In the genomic region with DNA sequence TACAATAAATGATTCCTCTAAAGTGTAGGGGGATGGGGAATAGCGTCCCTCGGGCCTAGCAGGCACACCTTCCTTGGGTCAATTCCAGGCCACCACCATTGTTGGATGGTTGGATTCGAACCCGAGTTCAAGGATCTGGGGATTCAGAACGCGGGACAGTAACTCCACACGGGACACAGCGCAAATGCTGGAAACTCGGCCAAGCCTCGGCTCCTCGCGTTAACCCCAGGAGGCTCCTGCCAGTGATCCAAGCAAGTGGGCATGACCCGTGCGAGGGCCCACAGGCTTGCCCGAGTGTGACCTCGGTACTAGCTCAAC, we compare ENCODE assay signal across 8 cellular contexts. TPM values are rescaled to one million over a fixed set of nuclear protein-coding genes. Genes with fewer than 3 reads are reported as not detected.
DNase-seq lines count a peak whose midpoint lies in the region; ATAC-seq and TF ChIP-seq lines count a peak whose summit lies in the region.

No MANE protein-coding gene starts in this region.

- H3K4me1 Mint-ChIP-seq in glutamatergic neuron (ENCODE audit: low read depth, unreplicated experiment): peaks cover 24% of the 10 kb centered on the region

- H3K27me3 Mint-ChIP-seq in glutamatergic neuron (ENCODE audit: unreplicated experiment): peaks cover 9% of the 10 kb centered on the region

- ATAC-seq in GM21515 (IDR thresholded peaks at IDR 0.05; ENCODE audit: unreplicated experiment) (no peak), HG02642 (IDR thresholded peaks at IDR 0.05; ENCODE audit: poor library complexity, unreplicated experiment) (no peak), GM21526 (IDR thresholded peaks at IDR 0.05; ENCODE audit: low FRiP score, unreplicated experiment) (no peak)

- H3K4me3 ChIP-seq in GM12875 (ENCODE audit: low read depth, low read length) (peak overlapping the region; percentile 57), WI38 (ENCODE audit: low read depth, low read length) (peak overlapping the region; percentile 71), skeletal muscle cell (ENCODE audit: low read depth, low read length) (peak overlapping the region; percentile 72)

- peaks cover 7% of the 10 kb centered on the region for H3K9me3 Mint-ChIP-seq in glutamatergic neuron (ENCODE audit: unreplicated experiment)

- H3K27ac Mint-ChIP-seq in glutamatergic neuron (ENCODE audit: unreplicated experiment): no peak overlapping the region

- TF ChIP-seq CTCF in GM12875 (IDR thresholded peaks at IDR 0.05; ENCODE audit: borderline replicate concordance, insufficient read depth, low read depth, low read length): no peak
- no peak for TF ChIP-seq CTCF in WI38 (IDR thresholded peaks at IDR 0.05; ENCODE audit: low read depth, low read length)
- TF ChIP-seq CTCF in glutamatergic neuron (IDR thresholded peaks at IDR 0.05; ENCODE audit: partially characterized antibody, unreplicated experiment): no peak

- peak overlapping the region; percentile 84 for H3K4me3 Mint-ChIP-seq in glutamatergic neuron (ENCODE audit: unreplicated experiment)

- H3K36me3 Mint-ChIP-seq in glutamatergic neuron (ENCODE audit: unreplicated experiment): no peaks in the 10 kb centered on the region

- DNase-seq in glutamatergic neuron: no peak
- DNase-seq in skeletal muscle cell (ENCODE audit: low read depth): no peak
- DNase-seq in hypothalamus (lab: John Stamatoyannopoulos, UW): no peak

RNA-seq across cellular contexts. Expression of a gene that starts 0.6 kb away (rescaled TPM):
- total RNA-seq in glutamatergic neuron (ENCODE audit: unreplicated experiment): 7.8 TPM

RNA-seq across cellular contexts. Expression of a gene that starts 16.4 kb away (rescaled TPM):
- total RNA-seq in glutamatergic neuron (ENCODE audit: unreplicated experiment): 70.6 TPM

RNA-seq across cellular contexts. Expression of a gene that starts 25.1 kb away (rescaled TPM):
- total RNA-seq in glutamatergic neuron (ENCODE audit: unreplicated experiment): 37.7 TPM

RNA-seq across cellular contexts. Expression of a gene that starts 49.1 kb away (rescaled TPM):
- 8.6 TPM for total RNA-seq in glutamatergic neuron (ENCODE audit: unreplicated experiment)
